ENCODE assay signal across 15 cellular contexts in genomic region chr6:44416103-44416502, GRCh38. TPM values are rescaled to one million over a fixed set of nuclear protein-coding genes. Genes with fewer than 3 reads are reported as not detected.
DNase-seq lines count a peak whose midpoint lies in the region; ATAC-seq and TF ChIP-seq lines count a peak whose summit lies in the region.
"Had no signal": no experiment of that assay in that cellular context is flagged by ENCODE, and none has a peak within 500 bp of the region (broad histone marks: within the 10 kb centered on the region; RNA-seq: fewer than 3 reads in every experiment).

No MANE protein-coding gene starts in this region.

- DNase-seq in heart right ventricle (no peak), cardiac septum (ENCODE audit: low spot score) (no peak), islet precursor cell (peak; percentile 62), upper lobe of right lung (no peak), NCI-H510A (lab: John Stamatoyannopoulos, UW) (no peak), NCI-H446 treated with DMSO at 0.1 percent for 48 hours (lab: John Stamatoyannopoulos, UW) (no peak)
- DNase-seq in activated T-helper 2 cell treated with anti-CD3 and anti-CD28 coated beads, Interferon-gamma antibody, Interleukin-2, Interleukin-4, amounts not matched to agents 10 μg/mL and 5 μg/mL and 100 μg/mL, durations not matched to agents 14 hours and 24 hours and 36 hours (ENCODE audit: low spot score): no peak
- DNase-seq: mesendoderm; NCI-H2171 treated with DMSO at 0.1 percent for 48 hours; SHP77; stimulated activated CD4-positive, alpha-beta T cell treated with anti-CD3 and anti-CD28 coated beads, Interleukin-12 subunit alpha, Interleukin-12 subunit beta, amount 100 ng/mL, for 4 hours; stimulated activated naive CD4-positive, alpha-beta T cell treated with Interleukin-2 at 50 U/mL for 16 hours had no signal

- H3K4me1 ChIP-seq in heart right ventricle (peaks cover 0 to 21% (median 13%) of the 10 kb centered on the region in 9 donors), upper lobe of right lung (no peaks in the 10 kb centered on the region)
- H3K4me1 ChIP-seq: BLaER1 had no signal

- intact Hi-C loops in heart right ventricle (cut with DNase I) (no loop called here), cardiac septum (cut with DNase I) (no loop called here), upper lobe of right lung (cut with DNase I) (no loop called here)
- intact Hi-C loops in activated T-helper 2 cell treated with anti-CD3 and anti-CD28 coated beads, Interferon-gamma antibody, Interleukin-2, Interleukin-4, amounts not matched to agents 10 μg/mL and 5 μg/mL and 100 μg/mL, durations not matched to agents 14 hours and 24 hours and 36 hours (cut with micrococcal nuclease): no loop called here

- peaks cover 9% of the 10 kb centered on the region for H3K9me3 Mint-ChIP-seq in activated T-helper 2 cell treated with anti-CD3 and anti-CD28 coated beads, Interferon-gamma antibody, Interleukin-2, Interleukin-4, amounts not matched to agents 10 μg/mL and 5 μg/mL and 100 μg/mL, durations not matched to agents 14 hours and 24 hours and 36 hours

- no peak overlapping the region for H3K4me3 Mint-ChIP-seq in activated T-helper 2 cell treated with anti-CD3 and anti-CD28 coated beads, Interferon-gamma antibody, Interleukin-2, Interleukin-4, amounts not matched to agents 10 μg/mL and 5 μg/mL and 100 μg/mL, durations not matched to agents 14 hours and 24 hours and 36 hours (ENCODE audit: low read depth)

- peak overlapping the region; percentile 13 for H3K27ac Mint-ChIP-seq in activated T-helper 2 cell treated with anti-CD3 and anti-CD28 coated beads, Interferon-gamma antibody, Interleukin-2, Interleukin-4, amounts not matched to agents 10 μg/mL and 5 μg/mL and 100 μg/mL, durations not matched to agents 14 hours and 24 hours and 36 hours

- peak overlapping the region in 2 of 10 donors; percentile 16 to 26 for H3K27ac ChIP-seq in heart right ventricle
- no peak overlapping the region for H3K27ac ChIP-seq in upper lobe of right lung
- H3K27ac ChIP-seq: BLaER1, esophagus muscularis mucosa had no signal

- H3K27me3 ChIP-seq in heart right ventricle (no peaks in the 10 kb centered on the region), upper lobe of right lung (no peaks in the 10 kb centered on the region)
- H3K27me3 ChIP-seq: BLaER1, esophagus muscularis mucosa had no signal

- peak in 6 of 8 donors; percentile 35 to 86 (median 51) for ATAC-seq in heart right ventricle
- ATAC-seq in upper lobe of right lung: peak; percentile 41
- ATAC-seq in HG03571 (IDR thresholded peaks at IDR 0.05; ENCODE audit: unreplicated experiment): no peak

- TF ChIP-seq CTCF in heart right ventricle (IDR thresholded peaks at IDR 0.05) (no peak), upper lobe of right lung (IDR thresholded peaks at IDR 0.05) (no peak)

- no peak overlapping the region for H3K4me3 ChIP-seq in heart right ventricle
- no peak overlapping the region for H3K4me3 ChIP-seq in upper lobe of right lung
- H3K4me3 ChIP-seq: BLaER1, esophagus muscularis mucosa had no signal

- H3K4me1 Mint-ChIP-seq in activated T-helper 2 cell treated with anti-CD3 and anti-CD28 coated beads, Interferon-gamma antibody, Interleukin-2, Interleukin-4, amounts not matched to agents 10 μg/mL and 5 μg/mL and 100 μg/mL, durations not matched to agents 14 hours and 24 hours and 36 hours (ENCODE audit: low read depth): peaks cover 30% of the 10 kb centered on the region

- H3K36me3 Mint-ChIP-seq in activated T-helper 2 cell treated with anti-CD3 and anti-CD28 coated beads, Interferon-gamma antibody, Interleukin-2, Interleukin-4, amounts not matched to agents 10 μg/mL and 5 μg/mL and 100 μg/mL, durations not matched to agents 14 hours and 24 hours and 36 hours (ENCODE audit: low read depth): peaks cover 85% of the 10 kb centered on the region

- no peaks in the 10 kb centered on the region for H3K27me3 Mint-ChIP-seq in activated T-helper 2 cell treated with anti-CD3 and anti-CD28 coated beads, Interferon-gamma antibody, Interleukin-2, Interleukin-4, amounts not matched to agents 10 μg/mL and 5 μg/mL and 100 μg/mL, durations not matched to agents 14 hours and 24 hours and 36 hours (ENCODE audit: low read depth)

- H3K36me3 ChIP-seq in heart right ventricle: peaks cover 0 to 84% (median 32%) of the 10 kb centered on the region in 9 donors
- peaks cover 62% of the 10 kb centered on the region for H3K36me3 ChIP-seq in upper lobe of right lung

- H3K9me3 ChIP-seq in heart right ventricle: peaks cover 0 to 3% (median 0%) of the 10 kb centered on the region in 11 donors
- H3K9me3 ChIP-seq in upper lobe of right lung: no peaks in the 10 kb centered on the region
- H3K9me3 ChIP-seq: esophagus muscularis mucosa had no signal

RNA-seq across cellular contexts. Expression of gene CDC5L, which starts 28.6 kb away (rescaled TPM):
- total RNA-seq in heart right ventricle (10 to 100 TPM; 17.5 to 26.5 (median 20.9) TPM), cardiac septum (20.7 TPM), upper lobe of right lung (17.8 TPM)
- polyA plus RNA-seq in heart right ventricle: 1 to 10 TPM; 5.4 to 9.3 TPM
- 27.7 and 28.1 TPM in 2 replicates for total RNA-seq in activated T-helper 2 cell treated with anti-CD3 and anti-CD28 coated beads, Interferon-gamma antibody, Interleukin-2, Interleukin-4, amounts not matched to agents 10 μg/mL and 5 μg/mL and 100 μg/mL, durations not matched to agents 14 hours and 24 hours and 36 hours
